In genomic region chr20:25300496-25301170, GRCh38 we compare ENCODE assay signal across 10 cellular contexts. TPM values are rescaled to one million over a fixed set of nuclear protein-coding genes. Genes with fewer than 3 reads are reported as not detected.
DNase-seq lines count a peak whose midpoint lies in the region; ATAC-seq, FAIRE-seq and TF ChIP-seq lines count a peak whose summit lies in the region.
"Had no signal": no experiment of that assay in that cellular context is flagged by ENCODE, and none has a peak within 500 bp of the region (broad histone marks: within the 10 kb centered on the region; RNA-seq: fewer than 3 reads in every experiment).

No MANE protein-coding gene starts in this region.

- no peak overlapping the region for H3K9ac ChIP-seq in neural progenitor cell

- no peaks in the 10 kb centered on the region for H3K36me3 ChIP-seq in neural progenitor cell

- H3K4me1 Mint-ChIP-seq in neural progenitor cell = no peaks in the 10 kb centered on the region

- TF ChIP-seq CTCF in neural progenitor cell (IDR thresholded peaks at IDR 0.05) = no peak

- FAIRE-seq in RCC 7860 (lab: Jason Lieb, UNC) = no peak
- FAIRE-seq: small intestine had no signal

- H3K79me2 ChIP-seq in neural progenitor cell (ENCODE audit: low read depth) = no peaks in the 10 kb centered on the region

- H3K27me3 Mint-ChIP-seq in neural progenitor cell (ENCODE audit: insufficient read depth, low read depth) = no peaks in the 10 kb centered on the region

- H4K20me1 ChIP-seq in neural progenitor cell (ENCODE audit: low read depth) = peaks cover 3% of the 10 kb centered on the region

- H3K4me2 ChIP-seq in neural progenitor cell = no peak overlapping the region

- H2AFZ ChIP-seq in neural progenitor cell (replicated peaks) = no peak overlapping the region

- H3F3A ChIP-seq in neural progenitor cell (ENCODE audit: low read depth) = no peaks in the 10 kb centered on the region

- ATAC-seq in HG03175 (IDR thresholded peaks at IDR 0.05; ENCODE audit: unreplicated experiment) (no peak), esophagus mucosa (no peak)

- H3K9me3 Mint-ChIP-seq in neural progenitor cell = no peaks in the 10 kb centered on the region

- DNase-seq in NCI-H82 (lab: John Stamatoyannopoulos, UW) (peak; percentile 36), NCI-H82 treated with DMSO at 0.1 percent for 48 hours (lab: John Stamatoyannopoulos, UW; ENCODE audit: unreplicated experiment) (no peak), RCC 7860 (ENCODE audit: low spot score) (peak; percentile 30), epithelial cell of prostate (ENCODE audit: low read depth, low spot score) (no peak), neural progenitor cell (ENCODE audit: low spot score) (peak; percentile 12), HuH-7 (ENCODE audit: low spot score) (no peak)
- DNase-seq: esophagus squamous epithelium, small intestine had no signal

- H3K4me3 Mint-ChIP-seq in neural progenitor cell = no peak overlapping the region

- H3K4me3 ChIP-seq in neural progenitor cell = no peak overlapping the region
- H3K4me3 ChIP-seq: esophagus squamous epithelium had no signal

- no peak overlapping the region for H3K27ac Mint-ChIP-seq in neural progenitor cell

- H3K27me3 ChIP-seq in neural progenitor cell = no peaks in the 10 kb centered on the region
- H3K27me3 ChIP-seq: esophagus squamous epithelium had no signal

- H3K36me3 Mint-ChIP-seq in neural progenitor cell = peaks cover 5% of the 10 kb centered on the region

- no peaks in the 10 kb centered on the region for H3K4me1 ChIP-seq in neural progenitor cell

- no peaks in the 10 kb centered on the region for H3K9me3 ChIP-seq in neural progenitor cell (ENCODE audit: low read depth)
- H3K9me3 ChIP-seq: esophagus squamous epithelium had no signal

- H3K27ac ChIP-seq in epithelial cell of prostate (peak overlapping the region; percentile 47), neural progenitor cell (no peak overlapping the region)

RNA-seq across cellular contexts. Expression of gene PYGB, which starts 52.7 kb away (rescaled TPM):
- 40.9 and 76.7 TPM in 2 replicates for total RNA-seq in neural progenitor cell (ENCODE audit: low replicate concordance)
- total RNA-seq in esophagus mucosa = 63.1 TPM

Comparison
In these comparisons a context has a peak if more than half of its experiments do, and no peak if none do; other contexts are left out.
1. DNase-seq: peak in NCI-H82 (single experiment), RCC 7860 (single experiment) and neural progenitor cell (single experiment); none in NCI-H82 treated with DMSO at 0.1 percent for 48 hours (single experiment), epithelial cell of prostate (single experiment) and HuH-7 (single experiment).